19 cellular contexts compared by ENCODE assay signal in genomic region chr7:128311-129080, GRCh38.
A peak's percentile ranks its signal among the peaks of the same experiment; 100 is the strongest.
DNase-seq lines count a peak whose midpoint lies in the region; ATAC-seq and TF ChIP-seq lines count a peak whose summit lies in the region.
"Had no signal": no experiment of that assay in that cellular context is flagged by ENCODE, and none has a peak within 500 bp of the region (broad histone marks: within the 10 kb centered on the region; RNA-seq: fewer than 3 reads in every experiment).

No MANE protein-coding gene starts in this region.

- TF ChIP-seq POLR2A in gastroesophageal sphincter (IDR thresholded peaks at IDR 0.05): no peak

- no peak overlapping the region for H3K4me3 ChIP-seq in BLaER1
- H3K4me3 ChIP-seq in HL-60 (replicated peaks; ENCODE audit: insufficient read depth, low read length): no peak overlapping the region
- H3K4me3 ChIP-seq in stomach smooth muscle (ENCODE audit: low read length in 2 of 2): no peak overlapping the region
- H3K4me3 ChIP-seq in gastroesophageal sphincter: no peak overlapping the region
- H3K4me3 ChIP-seq: HAP-1 had no signal

- DNase-seq in HL-60 (ENCODE audit: low read depth in 1 of 2, low spot score in 1 of 2) (peak in 1 of 2 experiments; percentile 12), islet precursor cell (peak; percentile 40)
- DNase-seq in activated naive CD4-positive, alpha-beta T cell treated with Interleukin-2 at 50 U/mL for 16 hours: no peak
- DNase-seq: AML-193, DMS53, EL, GF-D8, NCI-H1417, NCI-H1694 treated with DMSO at 0.1 percent for 48 hours, NCI-H2081 treated with DMSO at 0.1 percent for 48 hours, NCI-H446, NCI-H526, PC-3, Right ventricle myocardium superior had no signal

- no peaks in the 10 kb centered on the region for H3K27me3 ChIP-seq in BLaER1
- no peaks in the 10 kb centered on the region for H3K27me3 ChIP-seq in HL-60 (ENCODE audit: insufficient read depth, poor library complexity, severe bottlenecking)
- no peaks in the 10 kb centered on the region for H3K27me3 ChIP-seq in stomach smooth muscle (ENCODE audit: control insufficient read depth in 1 of 2, insufficient read depth in 2 of 2, low read length in 2 of 2)
- no peaks in the 10 kb centered on the region for H3K27me3 ChIP-seq in gastroesophageal sphincter

- H3K9me3 ChIP-seq in BLaER1 (no peaks in the 10 kb centered on the region), stomach smooth muscle (ENCODE audit: control insufficient read depth in 2 of 2, low read length in 2 of 2) (no peaks in the 10 kb centered on the region), gastroesophageal sphincter (no peaks in the 10 kb centered on the region)
- H3K9me3 ChIP-seq: HAP-1 had no signal

- 39 to 53% methylated on average over 4 to 7 of the region's 21 CpGs for WGBS in gastroesophageal sphincter (ENCODE audit: low coverage in 1 of 2), 2 donors

- ATAC-seq in gastroesophageal sphincter (no peak), GM19455 (IDR thresholded peaks at IDR 0.05; ENCODE audit: unreplicated experiment) (no peak)
- ATAC-seq: PC-3 had no signal

- H4K20me1 ChIP-seq in BLaER1: no peaks in the 10 kb centered on the region

- no peaks in the 10 kb centered on the region for H3K36me3 ChIP-seq in BLaER1
- no peaks in the 10 kb centered on the region for H3K36me3 ChIP-seq in stomach smooth muscle (ENCODE audit: control insufficient read depth in 2 of 2, insufficient read depth in 2 of 2, low read length in 2 of 2)
- H3K36me3 ChIP-seq in gastroesophageal sphincter: no peaks in the 10 kb centered on the region
- H3K36me3 ChIP-seq: HAP-1 had no signal

- TF ChIP-seq CTCF in HL-60 (IDR thresholded peaks at IDR 0.05; ENCODE audit: insufficient read depth, low read length): no peak
- no peak for TF ChIP-seq CTCF in gastroesophageal sphincter (IDR thresholded peaks at IDR 0.05)

- H3K4me1 ChIP-seq in BLaER1 (peaks cover 67% of the 10 kb centered on the region), stomach smooth muscle (ENCODE audit: control insufficient read depth, insufficient read depth, low read length) (peaks cover 48% of the 10 kb centered on the region), gastroesophageal sphincter (peaks cover 0 to 46% (median 20%) of the 10 kb centered on the region in 3 donors)
- H3K4me1 ChIP-seq: HAP-1 had no signal

- H3K27ac ChIP-seq in BLaER1: peak overlapping the region; percentile 82; the same call in 1 of the 2 replicates
- H3K27ac ChIP-seq in HL-60 (replicated peaks): peak overlapping the region; percentile 57
- H3K27ac ChIP-seq in stomach smooth muscle (ENCODE audit: low read length): peak overlapping the region; percentile 71
- H3K27ac ChIP-seq in gastroesophageal sphincter: peak overlapping the region in 2 of 4 donors; percentile 63 to 80

- no peak overlapping the region for H3K9ac ChIP-seq in BLaER1
- H3K9ac ChIP-seq in stomach smooth muscle (ENCODE audit: low read length in 2 of 2): no peak overlapping the region

- no peak for TF ChIP-seq EP300 in gastroesophageal sphincter (IDR thresholded peaks at IDR 0.05)

- peak overlapping the region; percentile 93 for H3K4me2 ChIP-seq in BLaER1
